ENCODE assay signal across 8 cellular contexts in genomic region chr14:24673534-24674203, GRCh38. TPM values are rescaled to one million over a fixed set of nuclear protein-coding genes. Genes with fewer than 3 reads are reported as not detected.
DNase-seq lines count a peak whose midpoint lies in the region; ATAC-seq and TF ChIP-seq lines count a peak whose summit lies in the region.

No MANE protein-coding gene starts in this region.

- no peaks in the 10 kb centered on the region for H3K36me3 ChIP-seq in CD8-positive, alpha-beta T cell (ENCODE audit: insufficient read depth, low read length)
- H3K36me3 ChIP-seq in breast epithelium, result peaks cover 4% of the 10 kb centered on the region

- peak; percentile 73 for ATAC-seq in CD8-positive, alpha-beta T cell
- ATAC-seq in GM21737 (IDR thresholded peaks at IDR 0.05; ENCODE audit: unreplicated experiment), result peak; percentile 56
- ATAC-seq in activated T-helper 17 cell treated with anti-CD3 and anti-CD28 coated beads, Interleukin-2, amount 50 U/mL, for 72 hours (replicated peaks), result peak; percentile 89
- ATAC-seq in HG03457 (IDR thresholded peaks at IDR 0.05; ENCODE audit: unreplicated experiment), result no peak

- H3K4me3 Mint-ChIP-seq in CD8-positive, alpha-beta T cell, result peak overlapping the region; percentile 75
- peak overlapping the region; percentile 76 for H3K4me3 Mint-ChIP-seq in activated T-helper 17 cell treated with anti-CD3 and anti-CD28 coated beads, Interleukin-2, amount 50 U/mL, for 72 hours

- H3K4me3 ChIP-seq in CD8-positive, alpha-beta T cell (ENCODE audit: low read depth, low read length), result peak overlapping the region; percentile 21
- H3K4me3 ChIP-seq in NB4 (ENCODE audit: low read depth, low read length) (peak overlapping the region; percentile 34), breast epithelium (no peak overlapping the region)

- intact Hi-C loops in CD8-positive, alpha-beta T cell (cut with DNase I, micrococcal nuclease), result loop anchor here (1.0 to 10.0 kb wide), 4 partner anchors 19 to 339 kb away; partner anchors contain the start of genes ADCY4 (in 2 of the 2), RIPK3 (in 2 of the 2) and SDR39U1 (in 1 of the 2)
- intact Hi-C loops in breast epithelium (cut with DNase I; ENCODE audit: low total_unique reads), result no loop called here

- POLR2A ChIA-PET in CD8-positive, alpha-beta T cell (lab: Charles Lee), result interaction anchor here (1.0 to 1.4 kb wide), 4 partner anchors 12 to 68 kb away, joined by 3 to 9 read pairs (median 4); partner anchors contain the start of gene GZMH

- CTCF ChIA-PET in CD8-positive, alpha-beta T cell (lab: Charles Lee), result interaction anchor here (0.6 to 2.6 kb wide), 9 partner anchors 10 to 242 kb away, joined by 3 to 11 read pairs (median 3); no protein-coding TSS in a partner anchor

- TF ChIP-seq POLR2A in NB4 (IDR thresholded peaks at IDR 0.05; ENCODE audit: extremely low read depth, insufficient read length) (no peak), breast epithelium (IDR thresholded peaks at IDR 0.05) (no peak)

- peak overlapping the region; percentile 27 for H3K27ac ChIP-seq in CD8-positive, alpha-beta T cell (ENCODE audit: low read depth, low read length)
- H3K27ac ChIP-seq in breast epithelium, result no peak overlapping the region

- peaks cover 6% of the 10 kb centered on the region for H3K9me3 Mint-ChIP-seq in CD8-positive, alpha-beta T cell
- no peaks in the 10 kb centered on the region for H3K9me3 Mint-ChIP-seq in activated T-helper 17 cell treated with anti-CD3 and anti-CD28 coated beads, Interleukin-2, amount 50 U/mL, for 72 hours

- no peaks in the 10 kb centered on the region for H3K27me3 ChIP-seq in CD8-positive, alpha-beta T cell (ENCODE audit: insufficient read depth, low read length)
- H3K27me3 ChIP-seq in breast epithelium, result no peaks in the 10 kb centered on the region

- peak; percentile 28 to 79 (median 61) for DNase-seq in CD8-positive, alpha-beta T cell
- DNase-seq in NB4 (ENCODE audit: low read depth) (peak; percentile 74), NCI-H524 treated with DMSO at 0.1 percent for 48 hours (lab: John Stamatoyannopoulos, UW) (no peak), breast epithelium (ENCODE audit: low spot score in 2 of 2) (no peak)
- peak in 2 of 3 experiments; percentile 45 to 55 for DNase-seq in stimulated activated CD4-positive, alpha-beta T cell treated with anti-CD3 and anti-CD28 coated beads, TNF-alpha, amount 100 ng/mL, for 24 hours (ENCODE audit: low read depth in 3 of 3)

- TF ChIP-seq CTCF in CD8-positive, alpha-beta T cell (IDR thresholded peaks at IDR 0.05), result no peak
- no peak for TF ChIP-seq CTCF in NB4 (IDR thresholded peaks at IDR 0.05; ENCODE audit: low read depth, low read length)
- no peak for TF ChIP-seq CTCF in breast epithelium (IDR thresholded peaks at IDR 0.05)

- H3K4me1 Mint-ChIP-seq in CD8-positive, alpha-beta T cell (ENCODE audit: low read depth), result peaks cover 58% of the 10 kb centered on the region
- peaks cover 28% of the 10 kb centered on the region for H3K4me1 Mint-ChIP-seq in activated T-helper 17 cell treated with anti-CD3 and anti-CD28 coated beads, Interleukin-2, amount 50 U/mL, for 72 hours

- H3K36me3 Mint-ChIP-seq in CD8-positive, alpha-beta T cell, result no peaks in the 10 kb centered on the region
- peaks cover 5% of the 10 kb centered on the region for H3K36me3 Mint-ChIP-seq in activated T-helper 17 cell treated with anti-CD3 and anti-CD28 coated beads, Interleukin-2, amount 50 U/mL, for 72 hours (ENCODE audit: low read depth)

- no peaks in the 10 kb centered on the region for H3K9me3 ChIP-seq in CD8-positive, alpha-beta T cell (ENCODE audit: low read length)
- no peaks in the 10 kb centered on the region for H3K9me3 ChIP-seq in breast epithelium

- H3K27ac Mint-ChIP-seq in CD8-positive, alpha-beta T cell, result peak overlapping the region; percentile 94
- H3K27ac Mint-ChIP-seq in activated T-helper 17 cell treated with anti-CD3 and anti-CD28 coated beads, Interleukin-2, amount 50 U/mL, for 72 hours, result peak overlapping the region; percentile 95

- no peaks in the 10 kb centered on the region for H3K27me3 Mint-ChIP-seq in CD8-positive, alpha-beta T cell (ENCODE audit: low read depth)
- H3K27me3 Mint-ChIP-seq in activated T-helper 17 cell treated with anti-CD3 and anti-CD28 coated beads, Interleukin-2, amount 50 U/mL, for 72 hours, result no peaks in the 10 kb centered on the region

- peaks cover 34% of the 10 kb centered on the region for H3K4me1 ChIP-seq in CD8-positive, alpha-beta T cell (ENCODE audit: insufficient read depth, low read length)
- H3K4me1 ChIP-seq in breast epithelium, result no peaks in the 10 kb centered on the region

RNA-seq across cellular contexts. Expression of gene GZMB, which starts 39.7 kb away (rescaled TPM):
- 1 to 10 TPM; 5.4 to 5.8 TPM for total RNA-seq in CD8-positive, alpha-beta T cell
- total RNA-seq in activated T-helper 17 cell treated with anti-CD3 and anti-CD28 coated beads, Interleukin-2, amount 50 U/mL, for 72 hours, result 1,000 to 10,000 TPM; 1,048 to 1,422 TPM
- 1 to 10 TPM in 2 of 3 donors, not detected in 1; 1.3 to 2.2 TPM for total RNA-seq in breast epithelium

Comparison
In these comparisons a context has a peak if more than half of its experiments do, and no peak if none do; other contexts are left out.
1. DNase-seq: peak in CD8-positive, alpha-beta T cell (7 of 7), NB4 (single experiment) and stimulated activated CD4-positive, alpha-beta T cell treated with anti-CD3 and anti-CD28 coated beads, TNF-alpha, amount 100 ng/mL, for 24 hours (2 of 3); none in NCI-H524 treated with DMSO at 0.1 percent for 48 hours (single experiment) and breast epithelium (0 of 2).
2. H3K4me3 ChIP-seq: peak in CD8-positive, alpha-beta T cell (single experiment) and NB4 (single experiment); none in breast epithelium (0 of 3).
3. RNA of gene GZMB, which starts 39.7 kb away (total RNA-seq): 1,048 to 1,422 TPM in activated T-helper 17 cell treated with anti-CD3 and anti-CD28 coated beads, Interleukin-2, amount 50 U/mL, for 72 hours; 5.4 to 5.8 TPM in CD8-positive, alpha-beta T cell and 1.3 to 2.2 TPM in breast epithelium; every median in the first group is over 100 times any median in the second.